Comparison of ENCODE assay signal across 13 cellular contexts in genomic region chr19:13090511-13091231, GRCh38. TPM values are rescaled to one million over a fixed set of nuclear protein-coding genes. Genes with fewer than 3 reads are reported as not detected.
A peak's percentile ranks its signal among the peaks of the same experiment; 100 is the strongest.
DNase-seq lines count a peak whose midpoint lies in the region; ATAC-seq lines count a peak whose summit lies in the region.
"Had no signal": no experiment of that assay in that cellular context is flagged by ENCODE, and none has a peak within 500 bp of the region (broad histone marks: within the 10 kb centered on the region; RNA-seq: fewer than 3 reads in every experiment).

No MANE protein-coding gene starts in this region.

- H3K4me1 ChIP-seq in esophagus (ENCODE audit: control insufficient read depth in 2 of 2, insufficient read depth in 2 of 2, low read length in 1 of 2), result no peaks in the 10 kb centered on the region
- peaks cover 37 to 56% (median 49%) of the 10 kb centered on the region in 3 donors for H3K4me1 ChIP-seq in skeletal muscle tissue (ENCODE audit: control insufficient read depth in 3 of 3, insufficient read depth in 3 of 3, low read length in 3 of 3)
- H3K4me1 ChIP-seq in CD8-positive, alpha-beta memory T cell (ENCODE audit: insufficient read depth, low read length), result peaks cover 10% of the 10 kb centered on the region

- H3K9me3 ChIP-seq in esophagus (ENCODE audit: control insufficient read depth in 2 of 2, insufficient read depth in 1 of 2, low read depth in 1 of 2, low read length in 1 of 2) (no peaks in the 10 kb centered on the region), skeletal muscle tissue (ENCODE audit: control insufficient read depth in 3 of 3, low read length in 3 of 3) (no peaks in the 10 kb centered on the region)
- no peaks in the 10 kb centered on the region for H3K9me3 ChIP-seq in CD8-positive, alpha-beta memory T cell (ENCODE audit: low read length)

- POLR2A ChIA-PET in CD8-positive, alpha-beta memory T cell (lab: Charles Lee), result no interaction called here

- no peak overlapping the region for H3K4me3 Mint-ChIP-seq in CD8-positive, alpha-beta memory T cell
- H3K4me3 Mint-ChIP-seq: activated naive CD4-positive, alpha-beta T cell treated with anti-CD3 and anti-CD28 coated beads for 36 hours; CD4-positive, alpha-beta T cell; stimulated activated naive B cell treated with anti-CD40 and anti-IgM and Interleukin-4, amounts not matched to agents 10 μg/mL and 1 μg/mL and 100 μg/mL, for 72 hours had no signal

- no peak for ATAC-seq in GM18498 (IDR thresholded peaks at IDR 0.05; ENCODE audit: unreplicated experiment)
- ATAC-seq: stimulated activated naive B cell treated with anti-CD40 and anti-IgM and Interleukin-4, amounts not matched to agents 10 μg/mL and 1 μg/mL and 100 μg/mL, for 72 hours had no signal

- H3K9ac ChIP-seq in skeletal muscle tissue (ENCODE audit: low read depth in 1 of 3, low read length in 3 of 3), result peak overlapping the region in 2 of 3 donors; percentile 6 to 62
- H3K9ac ChIP-seq: KMS-11 had no signal

- CTCF ChIA-PET in CD8-positive, alpha-beta memory T cell (lab: Charles Lee), result interaction anchor here (1.0 to 2.0 kb wide), 3 partner anchors 9 to 125 kb away, joined by 4 to 8 read pairs (median 7); no protein-coding TSS in a partner anchor

- H3K4me3 ChIP-seq in esophagus (ENCODE audit: low read depth in 1 of 2, low read length in 2 of 2) (no peak overlapping the region), skeletal muscle tissue (ENCODE audit: low read length in 3 of 3) (no peak overlapping the region)
- no peak overlapping the region for H3K4me3 ChIP-seq in CD8-positive, alpha-beta memory T cell (ENCODE audit: low read length)

- H3K36me3 ChIP-seq in esophagus (ENCODE audit: control insufficient read depth in 2 of 2, insufficient read depth in 2 of 2, low read length in 1 of 2) (peaks cover 0 to 29% of the 10 kb centered on the region in 2 donors), skeletal muscle tissue (ENCODE audit: control insufficient read depth in 3 of 3, insufficient read depth in 3 of 3, low read length in 3 of 3) (peaks cover 28 to 33% (median 30%) of the 10 kb centered on the region in 3 donors)
- H3K36me3 ChIP-seq in CD8-positive, alpha-beta memory T cell (ENCODE audit: insufficient read depth, low read length), result no peaks in the 10 kb centered on the region

- peaks cover 4 to 7% of the 10 kb centered on the region in 2 donors for H3K27me3 Mint-ChIP-seq in CD8-positive, alpha-beta memory T cell
- H3K27me3 Mint-ChIP-seq: stimulated activated naive B cell treated with anti-CD40 and anti-IgM and Interleukin-4, amounts not matched to agents 10 μg/mL and 1 μg/mL and 100 μg/mL, for 72 hours had no signal

- DNase-seq in COR-L47 (lab: John Stamatoyannopoulos, UW) (peak; percentile 22), NCI-H82 (lab: John Stamatoyannopoulos, UW) (peak; percentile 97), putamen (ENCODE audit: low spot score) (no peak), NCI-H2171 (lab: John Stamatoyannopoulos, UW) (no peak)
- no peak for DNase-seq in CD8-positive, alpha-beta memory T cell
- DNase-seq: activated naive CD4-positive, alpha-beta T cell treated with anti-CD3 and anti-CD28 coated beads for 36 hours; CD4-positive, alpha-beta T cell; stimulated activated naive B cell treated with anti-CD40 and anti-IgM and Interleukin-4, amounts not matched to agents 10 μg/mL and 1 μg/mL and 100 μg/mL, for 72 hours; T-helper 9 cell had no signal

- H3K27me3 ChIP-seq in esophagus (ENCODE audit: control insufficient read depth in 1 of 2, insufficient read depth in 2 of 2, low read length in 2 of 2), result no peaks in the 10 kb centered on the region
- H3K27me3 ChIP-seq in skeletal muscle tissue (ENCODE audit: control insufficient read depth in 3 of 3, insufficient read depth in 3 of 3, low read length in 3 of 3), result no peaks in the 10 kb centered on the region
- H3K27me3 ChIP-seq in CD8-positive, alpha-beta memory T cell (ENCODE audit: insufficient read depth, low read length, poor library complexity, severe bottlenecking), result no peaks in the 10 kb centered on the region

- H3K27ac Mint-ChIP-seq in CD8-positive, alpha-beta memory T cell, result no peak overlapping the region
- H3K27ac Mint-ChIP-seq: activated naive CD4-positive, alpha-beta T cell treated with anti-CD3 and anti-CD28 coated beads for 36 hours; CD4-positive, alpha-beta T cell had no signal

- peak overlapping the region; percentile 24 to 26 for H3K27ac ChIP-seq in esophagus (ENCODE audit: low read depth in 2 of 2, low read length in 1 of 2)
- peak overlapping the region; percentile 69 for H3K27ac ChIP-seq in skeletal muscle tissue (ENCODE audit: low read depth, low read length)
- no peak overlapping the region for H3K27ac ChIP-seq in CD8-positive, alpha-beta memory T cell (ENCODE audit: low read depth, low read length)
- H3K27ac ChIP-seq: KMS-11 had no signal

- peaks cover 0 to 9% (median 3%) of the 10 kb centered on the region in 3 donors for H3K4me1 Mint-ChIP-seq in CD8-positive, alpha-beta memory T cell

- no peaks in the 10 kb centered on the region for H3K36me3 Mint-ChIP-seq in CD8-positive, alpha-beta memory T cell
- H3K36me3 Mint-ChIP-seq: stimulated activated naive B cell treated with anti-CD40 and anti-IgM and Interleukin-4, amounts not matched to agents 10 μg/mL and 1 μg/mL and 100 μg/mL, for 72 hours had no signal

- WGBS in esophagus, 2 donors, result 67 to 75% methylated on average over 8 to 10 of the region's 10 CpGs

- H3K9me3 Mint-ChIP-seq in CD8-positive, alpha-beta memory T cell, result no peaks in the 10 kb centered on the region
- H3K9me3 Mint-ChIP-seq: activated naive CD4-positive, alpha-beta T cell treated with anti-CD3 and anti-CD28 coated beads for 36 hours; CD4-positive, alpha-beta T cell; stimulated activated naive B cell treated with anti-CD40 and anti-IgM and Interleukin-4, amounts not matched to agents 10 μg/mL and 1 μg/mL and 100 μg/mL, for 72 hours had no signal

RNA-seq across cellular contexts. Expression of gene LYL1, which starts 12.0 kb away (rescaled TPM):
- 1 to 10 TPM; 1.5 to 1.9 TPM for polyA plus RNA-seq in esophagus
- 13.6 TPM for total RNA-seq in skeletal muscle tissue
- 1 to 10 TPM; 2.3 to 2.5 TPM for total RNA-seq in CD8-positive, alpha-beta memory T cell
- 4.1 TPM for polyA plus RNA-seq in CD8-positive, alpha-beta memory T cell

RNA-seq across cellular contexts. Expression of gene TRMT1, which starts 25.9 kb away (rescaled TPM):
- polyA plus RNA-seq in esophagus, result 10 to 100 TPM; 34.0 to 59.5 TPM
- 13.0 TPM for total RNA-seq in skeletal muscle tissue
- 100 to 1,000 TPM; 138 TPM for total RNA-seq in CD8-positive, alpha-beta memory T cell
- polyA plus RNA-seq in CD8-positive, alpha-beta memory T cell, result 18.2 TPM

RNA-seq across cellular contexts. Expression of gene NACC1, which starts 27.4 kb away (rescaled TPM):
- 10 to 100 TPM; 19.5 to 39.4 TPM for polyA plus RNA-seq in esophagus
- total RNA-seq in skeletal muscle tissue, result 10.4 TPM
- 100 to 1,000 TPM in 1 of 2 experiments, 10 to 100 TPM in 1; 89.9 to 111 TPM for total RNA-seq in CD8-positive, alpha-beta memory T cell
- 3.9 TPM for polyA plus RNA-seq in CD8-positive, alpha-beta memory T cell

RNA-seq across cellular contexts. Expression of gene STX10, which starts 59.5 kb away (rescaled TPM):
- polyA plus RNA-seq in esophagus, result 10 to 100 TPM; 75.1 to 76.0 TPM
- 24.5 TPM for total RNA-seq in skeletal muscle tissue
- total RNA-seq in CD8-positive, alpha-beta memory T cell, result 10 to 100 TPM; 60.9 to 63.7 TPM
- polyA plus RNA-seq in CD8-positive, alpha-beta memory T cell, result 58.7 TPM

RNA-seq across cellular contexts. Expression of gene IER2, which starts 59.5 kb away (rescaled TPM):
- 100 to 1,000 TPM in 1 of 2 donors, 10 to 100 TPM in 1; 52.1 to 101 TPM for polyA plus RNA-seq in esophagus
- 23.5 TPM for total RNA-seq in skeletal muscle tissue
- total RNA-seq in CD8-positive, alpha-beta memory T cell, result 100 to 1,000 TPM; 102 to 111 TPM
- 277 TPM for polyA plus RNA-seq in CD8-positive, alpha-beta memory T cell

Comparison
In these comparisons a context has a peak if more than half of its experiments do, and no peak if none do; other contexts are left out.
1. DNase-seq: peak in COR-L47 (single experiment) and NCI-H82 (single experiment); none in putamen (single experiment), CD8-positive, alpha-beta memory T cell (0 of 5) and NCI-H2171 (single experiment).